ENCODE assay signal across 24 cellular contexts in genomic region chr1:36497207-36497606, GRCh38. TPM values are rescaled to one million over a fixed set of nuclear protein-coding genes. Genes with fewer than 3 reads are reported as not detected.
"Had no signal": no experiment of that assay in that cellular context is flagged by ENCODE, and none has a peak within 500 bp of the region (broad histone marks: within the 10 kb centered on the region; RNA-seq: fewer than 3 reads in every experiment).

No MANE protein-coding gene starts in this region.

- H3K9me3 ChIP-seq: heart right ventricle, neutrophil, pancreas, psoas muscle, right atrium auricular region, upper lobe of right lung had no signal

- ATAC-seq: activated CD4-positive, CD25-positive, alpha-beta regulatory T cell treated with anti-CD3 and anti-CD28 coated beads, Interleukin-2, amount 50 U/mL, for 24 hours; activated CD8-positive, alpha-beta memory T cell treated with anti-CD3 and anti-CD28 coated beads, Interleukin-2, amount 10 ng/mL, durations not matched to agents 7 days and 5 days; heart right ventricle; left colon; pancreas; psoas muscle; stimulated activated naive CD8-positive, alpha-beta T cell treated with anti-CD3 and anti-CD28 coated beads, Interleukin-15, Interleukin-2, amounts not matched to agents 100 U/mL and 50 U/mL, for 24 hours; upper lobe of right lung had no signal

- H3K27ac Mint-ChIP-seq: activated CD4-positive, alpha-beta memory T cell treated with anti-CD3 and anti-CD28 coated beads, Interleukin-2, amount 10 ng/mL, durations not matched to agents 7 days and 5 days; activated CD4-positive, alpha-beta T cell treated with anti-CD3 and anti-CD28 coated beads, Interleukin-2, amount 10 ng/mL, durations not matched to agents 24 days and 14 days; activated CD8-positive, alpha-beta memory T cell treated with anti-CD3 and anti-CD28 coated beads, Interleukin-2, amount 10 ng/mL, durations not matched to agents 7 days and 5 days; activated naive CD4-positive, alpha-beta T cell treated with anti-CD3 and anti-CD28 coated beads, Interleukin-2, amount 10 ng/mL, durations not matched to agents 7 days and 5 days; brain; endodermal cell; nephron had no signal

- H3K36me3 ChIP-seq: heart right ventricle, neutrophil, pancreas, right atrium auricular region, upper lobe of right lung had no signal

- H3K27me3 ChIP-seq: neutrophil, pancreas, right atrium auricular region, upper lobe of right lung had no signal

- H3K4me3 Mint-ChIP-seq: activated CD4-positive, alpha-beta memory T cell treated with anti-CD3 and anti-CD28 coated beads, Interleukin-2, amount 10 ng/mL, durations not matched to agents 7 days and 5 days; activated CD4-positive, alpha-beta T cell treated with anti-CD3 and anti-CD28 coated beads, Interleukin-2, amount 10 ng/mL, durations not matched to agents 24 days and 14 days; activated CD8-positive, alpha-beta memory T cell treated with anti-CD3 and anti-CD28 coated beads, Interleukin-2, amount 10 ng/mL, durations not matched to agents 7 days and 5 days; activated naive CD4-positive, alpha-beta T cell treated with anti-CD3 and anti-CD28 coated beads, Interleukin-2, amount 10 ng/mL, durations not matched to agents 7 days and 5 days; brain; endodermal cell; nephron had no signal

- H3K36me3 Mint-ChIP-seq: activated CD8-positive, alpha-beta memory T cell treated with anti-CD3 and anti-CD28 coated beads, Interleukin-2, amount 10 ng/mL, durations not matched to agents 7 days and 5 days; activated naive CD4-positive, alpha-beta T cell treated with anti-CD3 and anti-CD28 coated beads, Interleukin-2, amount 10 ng/mL, durations not matched to agents 7 days and 5 days; brain had no signal

- H3K4me1 ChIP-seq: heart right ventricle, pancreas, psoas muscle, right atrium auricular region, upper lobe of right lung had no signal

- H3K9me3 Mint-ChIP-seq: activated CD4-positive, alpha-beta memory T cell treated with anti-CD3 and anti-CD28 coated beads, Interleukin-2, amount 10 ng/mL, durations not matched to agents 7 days and 5 days; activated CD4-positive, alpha-beta T cell treated with anti-CD3 and anti-CD28 coated beads, Interleukin-2, amount 10 ng/mL, durations not matched to agents 24 days and 14 days; activated naive CD4-positive, alpha-beta T cell treated with anti-CD3 and anti-CD28 coated beads, Interleukin-2, amount 10 ng/mL, durations not matched to agents 7 days and 5 days; brain; endodermal cell; nephron had no signal

- H3K4me1 Mint-ChIP-seq: activated CD4-positive, alpha-beta memory T cell treated with anti-CD3 and anti-CD28 coated beads, Interleukin-2, amount 10 ng/mL, durations not matched to agents 7 days and 5 days; activated CD4-positive, alpha-beta T cell treated with anti-CD3 and anti-CD28 coated beads, Interleukin-2, amount 10 ng/mL, durations not matched to agents 24 days and 14 days; activated CD8-positive, alpha-beta memory T cell treated with anti-CD3 and anti-CD28 coated beads, Interleukin-2, amount 10 ng/mL, durations not matched to agents 7 days and 5 days; activated naive CD4-positive, alpha-beta T cell treated with anti-CD3 and anti-CD28 coated beads, Interleukin-2, amount 10 ng/mL, durations not matched to agents 7 days and 5 days; brain; endodermal cell; nephron had no signal

- H3K4me3 ChIP-seq: heart right ventricle, pancreas, psoas muscle, right atrium auricular region, upper lobe of right lung had no signal

- H3K27ac ChIP-seq: heart right ventricle, neutrophil, pancreas, psoas muscle, right atrium auricular region, upper lobe of right lung, VCaP had no signal

- DNase-seq: activated CD4-positive, alpha-beta memory T cell treated with anti-CD3 and anti-CD28 coated beads, Interleukin-2, amount 10 ng/mL, durations not matched to agents 7 days and 5 days; activated CD4-positive, alpha-beta T cell treated with anti-CD3 and anti-CD28 coated beads, Interleukin-2, amount 10 ng/mL, durations not matched to agents 24 days and 14 days; activated CD8-positive, alpha-beta memory T cell treated with anti-CD3 and anti-CD28 coated beads, Interleukin-2, amount 10 ng/mL, durations not matched to agents 7 days and 5 days; activated T-cell treated with anti-CD3 and anti-CD28 coated beads for 4 hours; caudate nucleus; erythroblast; heart right ventricle; left colon; mesenchymal stem cell; pancreas; psoas muscle; stimulated activated CD4-positive, alpha-beta T cell treated with anti-CD3 and anti-CD28 coated beads, Interleukin-4, amount 100 ng/mL, for 24 hours; stimulated activated naive CD8-positive, alpha-beta T cell treated with anti-CD3 and anti-CD28 coated beads, Interleukin-15, Interleukin-2, amounts not matched to agents 100 U/mL and 50 U/mL, for 24 hours; upper lobe of right lung had no signal

RNA-seq across cellular contexts. Expression of gene CSF3R, which starts 14.5 kb away (rescaled TPM):
- total RNA-seq: activated CD8-positive, alpha-beta memory T cell treated with anti-CD3 and anti-CD28 coated beads, Interleukin-2, amount 10 ng/mL, durations not matched to agents 7 days and 5 days; myocyte had no signal
- polyA plus RNA-seq: keratinocyte had no signal
